In genomic region chr12:64714551-64714968, GRCh38 we compare ENCODE assay signal across 10 cellular contexts. TPM values are rescaled to one million over a fixed set of nuclear protein-coding genes. Genes with fewer than 3 reads are reported as not detected.
DNase-seq lines count a peak whose midpoint lies in the region; ATAC-seq and TF ChIP-seq lines count a peak whose summit lies in the region.
"Had no signal": no experiment of that assay in that cellular context is flagged by ENCODE, and none has a peak within 500 bp of the region (broad histone marks: within the 10 kb centered on the region; RNA-seq: fewer than 3 reads in every experiment).

No MANE protein-coding gene starts in this region.

- H3K4me1 ChIP-seq in BLaER1 (peaks cover 10% of the 10 kb centered on the region), suprapubic skin (no peaks in the 10 kb centered on the region), Peyer's patch (no peaks in the 10 kb centered on the region)

- POLR2A ChIA-PET in T-cell (lab: Charles Lee), result no interaction called here

- H3K27me3 Mint-ChIP-seq in T-cell (no peaks in the 10 kb centered on the region), endothelial cell (ENCODE audit: unreplicated experiment) (no peaks in the 10 kb centered on the region)
- H3K27me3 Mint-ChIP-seq: naive B cell had no signal

- peak in 24 of 34 experiments; percentile 5 to 48 (median 26) for DNase-seq in T-cell
- no peak for DNase-seq in suprapubic skin (ENCODE audit: low spot score in 2 of 2)
- DNase-seq in NCI-H2227 (lab: John Stamatoyannopoulos, UW; ENCODE audit: unreplicated experiment), result no peak
- DNase-seq in endothelial cell (ENCODE audit: low spot score), result no peak
- no peak for DNase-seq in Peyer's patch
- DNase-seq: COR-L47, naive B cell had no signal

- H3K9me3 Mint-ChIP-seq in T-cell, result no peaks in the 10 kb centered on the region
- H3K9me3 Mint-ChIP-seq in endothelial cell (ENCODE audit: unreplicated experiment), result no peaks in the 10 kb centered on the region
- H3K9me3 Mint-ChIP-seq: naive B cell had no signal

- H3K4me3 Mint-ChIP-seq in T-cell (no peak overlapping the region), endothelial cell (ENCODE audit: unreplicated experiment) (no peak overlapping the region)
- H3K4me3 Mint-ChIP-seq: naive B cell had no signal

- TF ChIP-seq POLR2A in suprapubic skin (IDR thresholded peaks at IDR 0.05), result no peak
- no peak for TF ChIP-seq POLR2A in Peyer's patch (IDR thresholded peaks at IDR 0.05)

- no peaks in the 10 kb centered on the region for H3K9me3 ChIP-seq in BLaER1
- no peaks in the 10 kb centered on the region for H3K9me3 ChIP-seq in suprapubic skin
- H3K9me3 ChIP-seq in Peyer's patch, result no peaks in the 10 kb centered on the region

- H3K27ac Mint-ChIP-seq in T-cell, result no peak overlapping the region
- no peak overlapping the region for H3K27ac Mint-ChIP-seq in endothelial cell (ENCODE audit: unreplicated experiment)

- H3K27ac ChIP-seq in BLaER1 (no peak overlapping the region), suprapubic skin (no peak overlapping the region), Peyer's patch (no peak overlapping the region)

- CTCF ChIA-PET in T-cell (lab: Charles Lee), result interaction anchor here in 1 of 2 donors (0.9 kb wide), 1 partner anchor 169 kb away, joined by 3 read pairs; no protein-coding TSS in a partner anchor

- TF ChIP-seq EP300 in suprapubic skin (IDR thresholded peaks at IDR 0.05), result no peak

- H3K4me3 ChIP-seq in BLaER1 (no peak overlapping the region), suprapubic skin (no peak overlapping the region), Peyer's patch (no peak overlapping the region)

- peak overlapping the region; percentile 7 for H3K4me2 ChIP-seq in BLaER1

- H3K36me3 Mint-ChIP-seq in T-cell (peaks cover 60% of the 10 kb centered on the region), endothelial cell (ENCODE audit: low read depth, unreplicated experiment) (peaks cover 23% of the 10 kb centered on the region)

- H3K36me3 ChIP-seq in BLaER1, result peaks cover 69% of the 10 kb centered on the region
- peaks cover 55% of the 10 kb centered on the region for H3K36me3 ChIP-seq in suprapubic skin
- peaks cover 0 to 48% (median 0%) of the 10 kb centered on the region in 3 donors for H3K36me3 ChIP-seq in Peyer's patch

- no peak for TF ChIP-seq CTCF in suprapubic skin (IDR thresholded peaks at IDR 0.05)
- no peak for TF ChIP-seq CTCF in endothelial cell (IDR thresholded peaks at IDR 0.05; ENCODE audit: unreplicated experiment)
- no peak for TF ChIP-seq CTCF in Peyer's patch (IDR thresholded peaks at IDR 0.05)

- H3K9ac ChIP-seq in BLaER1, result no peak overlapping the region

- H3K27me3 ChIP-seq in BLaER1 (no peaks in the 10 kb centered on the region), suprapubic skin (no peaks in the 10 kb centered on the region), Peyer's patch (no peaks in the 10 kb centered on the region)

- H3K4me1 Mint-ChIP-seq in T-cell, result peaks cover 25 to 37% (median 36%) of the 10 kb centered on the region in 3 donors
- peaks cover 4% of the 10 kb centered on the region for H3K4me1 Mint-ChIP-seq in endothelial cell (ENCODE audit: unreplicated experiment)

- WGBS in suprapubic skin, result 85% methylated on average over 5 of the region's 5 CpGs

- ATAC-seq in GM18907 (IDR thresholded peaks at IDR 0.05; ENCODE audit: unreplicated experiment) (peak; percentile 55), HG02870 (IDR thresholded peaks at IDR 0.05; ENCODE audit: unreplicated experiment) (peak; percentile 77), T-cell (replicated peaks in 1 of 4) (peak in 3 of 4 experiments; percentile 61 to 78 (median 63))

- no peaks in the 10 kb centered on the region for H4K20me1 ChIP-seq in BLaER1

RNA-seq across cellular contexts. Expression of gene GNS, which starts 44.6 kb away (rescaled TPM):
- total RNA-seq in T-cell, result 10 to 100 TPM; 22.9 to 29.4 (median 25.5) TPM
- total RNA-seq in suprapubic skin, result 10 to 100 TPM; 46.7 to 56.7 (median 49.6) TPM
- total RNA-seq in endothelial cell (ENCODE audit: unreplicated experiment), result 80.2 TPM
- total RNA-seq in Peyer's patch, result 100 to 1,000 TPM in 2 of 4 donors, 10 to 100 TPM in 2; 19.8 to 146 (median 102) TPM

Comparison
In these comparisons a context has a peak if more than half of its experiments do, and no peak if none do; other contexts are left out.
1. DNase-seq: peak in T-cell (24 of 34); none in suprapubic skin (0 of 2), NCI-H2227 (single experiment), endothelial cell (single experiment) and Peyer's patch (0 of 3).
2. Peak in every context shown above with its lines, with median percentiles within 50 percentile points of each other: ATAC-seq.